9 cellular contexts compared by ENCODE assay signal in the genomic region with DNA sequence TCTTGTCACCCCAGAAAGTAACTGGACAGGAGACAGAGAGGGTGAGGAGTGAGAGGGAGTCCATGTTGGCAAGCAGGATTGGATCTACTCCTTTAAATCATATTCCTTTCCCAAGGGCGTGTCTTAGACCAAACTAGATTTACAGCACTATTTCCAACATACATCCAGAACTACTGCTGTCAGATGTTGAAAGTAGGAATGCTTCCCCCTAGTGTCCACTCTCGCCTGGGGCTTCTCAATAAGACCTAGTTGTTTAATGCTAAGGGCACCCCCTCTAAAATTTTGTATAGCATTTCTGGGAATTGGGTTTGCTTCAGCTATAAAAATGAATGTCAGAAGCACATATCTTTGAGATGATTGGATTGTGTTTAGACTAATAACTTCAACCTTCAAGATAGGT. TPM values are rescaled to one million over a fixed set of nuclear protein-coding genes. Genes with fewer than 3 reads are reported as not detected.
DNase-seq lines count a peak whose midpoint lies in the region; ATAC-seq, FAIRE-seq and TF ChIP-seq lines count a peak whose summit lies in the region.
"Had no signal": no experiment of that assay in that cellular context is flagged by ENCODE, and none has a peak within 500 bp of the region (broad histone marks: within the 10 kb centered on the region; RNA-seq: fewer than 3 reads in every experiment).

No MANE protein-coding gene starts in this region.

- no TSS peak for BruUV-seq in Calu3 (replicated peaks; lab: Mats Ljungman, UMichigan)

- intact Hi-C loops in Calu3 (cut with micrococcal nuclease; ENCODE audit: unreplicated experiment), result loop anchor here (1.0 kb wide), 1 partner anchor 90 kb away; no protein-coding TSS in a partner anchor

- no peak overlapping the region for H3K4me3 Mint-ChIP-seq in Calu3 (ENCODE audit: low read depth, unreplicated experiment)

- DNase-seq in Calu3 (peak; percentile 43), HCEC 1CT (peak; percentile 57), fibroblast of pulmonary artery (ENCODE audit: low read depth) (peak; percentile 83), pulmonary artery endothelial cell (ENCODE audit: low read depth, low spot score) (peak; percentile 35), germinal center (ENCODE audit: low spot score) (no peak)

- ATAC-seq in HG02571 (IDR thresholded peaks at IDR 0.05; ENCODE audit: unreplicated experiment) (no peak), HG03378 (IDR thresholded peaks at IDR 0.05; ENCODE audit: unreplicated experiment) (no peak)

- H3K27me3 Mint-ChIP-seq in Calu3 (ENCODE audit: unreplicated experiment), result no peaks in the 10 kb centered on the region

- no peak overlapping the region for H3K4me3 ChIP-seq in fibroblast of pulmonary artery (replicated peaks; ENCODE audit: low read depth, low read length)
- H3K4me3 ChIP-seq: skin epidermis had no signal

- FAIRE-seq in TTC549 (lab: Jason Lieb, UNC), result peak; percentile 38

- H3K4me1 Mint-ChIP-seq in Calu3 (ENCODE audit: low read depth, unreplicated experiment), result peaks cover 14% of the 10 kb centered on the region

- H3K36me3 Mint-ChIP-seq in Calu3 (ENCODE audit: insufficient read depth, unreplicated experiment), result peaks cover 43% of the 10 kb centered on the region

- CTCF ChIA-PET in Calu3 (lab: Charles Lee), result no interaction called here

- H3K27ac Mint-ChIP-seq in Calu3 (ENCODE audit: unreplicated experiment), result peak overlapping the region; percentile 48

- H3K9me3 Mint-ChIP-seq in Calu3 (ENCODE audit: low read depth, unreplicated experiment), result no peaks in the 10 kb centered on the region

- TF ChIP-seq CTCF in Calu3 (IDR thresholded peaks at IDR 0.05; ENCODE audit: unreplicated experiment) (peak; percentile 32), fibroblast of pulmonary artery (IDR thresholded peaks at IDR 0.05; ENCODE audit: low read length, missing control alignments) (peak; percentile 60)

RNA-seq across cellular contexts. Expression of a gene that starts 13.3 kb away (rescaled TPM):
- total RNA-seq in Calu3 (2022), result 46.4 and 57.0 TPM in 2 replicates
- 5.9 and 6.7 TPM in 2 replicates for total RNA-seq in pulmonary artery endothelial cell

RNA-seq across cellular contexts. Expression of a gene that starts 13.4 kb away (rescaled TPM):
- total RNA-seq in Calu3 (2022) (20.8 and 25.1 TPM in 2 replicates), pulmonary artery endothelial cell (8.6 and 10.2 TPM in 2 replicates)

RNA-seq across cellular contexts. Expression of a gene that starts 58.9 kb away (rescaled TPM):
- 41.4 and 42.4 TPM in 2 replicates for total RNA-seq in Calu3 (2022)
- 17.7 and 23.5 TPM in 2 replicates for total RNA-seq in pulmonary artery endothelial cell
